30 cellular contexts compared by ENCODE assay signal in the genomic region with DNA sequence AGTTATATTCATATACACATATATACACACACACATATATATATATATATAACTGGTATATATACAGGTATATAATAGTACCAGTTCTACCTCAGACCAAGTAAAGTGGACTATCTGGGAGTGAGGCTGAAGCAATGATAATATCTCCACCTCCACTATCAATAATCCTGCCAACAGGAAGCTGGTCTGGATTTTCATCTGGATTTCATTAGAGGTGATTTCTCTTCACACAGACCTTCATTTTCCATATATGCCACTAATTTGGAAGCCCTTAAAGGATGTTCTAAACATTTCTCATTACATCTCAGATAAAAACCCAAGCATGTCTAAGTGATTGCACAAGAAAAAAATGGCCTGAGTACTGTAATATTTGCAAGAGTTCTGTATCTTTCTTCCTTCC.
"Had no signal": no experiment of that assay in that cellular context is flagged by ENCODE, and none has a peak within 500 bp of the region (broad histone marks: within the 10 kb centered on the region; RNA-seq: fewer than 3 reads in every experiment).

No MANE protein-coding gene starts in this region.

- H3K36me3 Mint-ChIP-seq: mesothelial cell of epicardium; naive B cell; natural killer cell treated with Interleukin-12 subunit alpha and Interleukin-12 subunit beta and Interleukin-15 and Interleukin-18, amount 100 ng/mL, for 72 hours; neural progenitor cell; stimulated activated memory B cell treated with anti-CD40 and anti-IgM and Interleukin-4, amounts not matched to agents 10 μg/mL and 1 μg/mL and 100 μg/mL, for 72 hours had no signal

- H3K9me3 Mint-ChIP-seq: natural killer cell treated with Interleukin-12 subunit alpha and Interleukin-12 subunit beta and Interleukin-15 and Interleukin-18, amount 100 ng/mL, for 72 hours; neural progenitor cell; stimulated activated memory B cell treated with anti-CD40 and anti-IgM and Interleukin-4, amounts not matched to agents 10 μg/mL and 1 μg/mL and 100 μg/mL, for 72 hours; type B pancreatic cell had no signal

- DNase-seq: dorsolateral prefrontal cortex; effector CD4-positive, alpha-beta T cell; foreskin keratinocyte; glutamatergic neuron; heart right ventricle; hippocampal formation; left cardiac atrium; left lung; mesenchymal stem cell; mucosa of descending colon; naive B cell; psoas muscle; right cardiac atrium; sigmoid colon; stimulated activated CD4-positive, alpha-beta T cell treated with anti-CD3 and anti-CD28 coated beads, Interleukin-2, amount 100 ng/mL, for 24 hours; stimulated activated CD4-positive, alpha-beta T cell treated with anti-CD3 and anti-CD28 coated beads, Interleukin-4, amount 100 ng/mL, for 4 hours; stimulated activated naive CD8-positive, alpha-beta T cell treated with anti-CD3 and anti-CD28 coated beads, Interleukin-15, Interleukin-2, amounts not matched to agents 100 U/mL and 50 U/mL, for 24 hours; substantia nigra; testis; tibial artery had no signal

- H3K4me3 ChIP-seq: dorsolateral prefrontal cortex, gastroesophageal sphincter, heart right ventricle, left lung, mucosa of descending colon, neural progenitor cell, psoas muscle, sigmoid colon, testis, tibial artery had no signal

- H3K9ac ChIP-seq: neural progenitor cell had no signal

- H3K4me1 ChIP-seq: foreskin keratinocyte, testis had no signal

- H3K27me3 ChIP-seq: dorsolateral prefrontal cortex, sigmoid colon, testis, tibial artery had no signal

- H3K9me3 ChIP-seq: gastroesophageal sphincter, heart right ventricle, left lung, mucosa of descending colon, psoas muscle, sigmoid colon, testis, tibial artery had no signal

- H3K27ac Mint-ChIP-seq: mesothelial cell of epicardium; natural killer cell treated with Interleukin-12 subunit alpha and Interleukin-12 subunit beta and Interleukin-15 and Interleukin-18, amount 100 ng/mL, for 72 hours; neural progenitor cell; type B pancreatic cell had no signal

- ATAC-seq: esophagus mucosa; foreskin keratinocyte; gastroesophageal sphincter; heart right ventricle; left cardiac atrium; left lung; mucosa of descending colon; natural killer cell treated with Interleukin-12 subunit alpha and Interleukin-12 subunit beta and Interleukin-15 and Interleukin-18, amount 100 ng/mL, for 72 hours; psoas muscle; right cardiac atrium; stimulated activated memory B cell treated with anti-CD40 and anti-IgM and Interleukin-4, amounts not matched to agents 10 μg/mL and 1 μg/mL and 100 μg/mL, for 72 hours; stimulated activated naive CD8-positive, alpha-beta T cell treated with anti-CD3 and anti-CD28 coated beads, Interleukin-15, Interleukin-2, amounts not matched to agents 100 U/mL and 50 U/mL, for 24 hours had no signal

- H3K36me3 ChIP-seq: gastroesophageal sphincter, heart right ventricle, left lung, neural progenitor cell, sigmoid colon, tibial artery had no signal

- H3K4me2 ChIP-seq: neural progenitor cell had no signal

- H3K4me3 Mint-ChIP-seq: mesothelial cell of epicardium; natural killer cell treated with Interleukin-12 subunit alpha and Interleukin-12 subunit beta and Interleukin-15 and Interleukin-18, amount 100 ng/mL, for 72 hours; neural progenitor cell; stimulated activated memory B cell treated with anti-CD40 and anti-IgM and Interleukin-4, amounts not matched to agents 10 μg/mL and 1 μg/mL and 100 μg/mL, for 72 hours had no signal

- FAIRE-seq: colon, islet of Langerhans had no signal

- H3K27ac ChIP-seq: dorsolateral prefrontal cortex, epithelial cell of prostate, foreskin keratinocyte, gastroesophageal sphincter, heart right ventricle, left lung, neural progenitor cell, psoas muscle, sigmoid colon, testis, tibial artery had no signal
